ENCODE assay signal across 8 cellular contexts in genomic region chr12:39272934-39273770, GRCh38.
DNase-seq lines count a peak whose midpoint lies in the region; ATAC-seq and TF ChIP-seq lines count a peak whose summit lies in the region.

No MANE protein-coding gene starts in this region.

- ATAC-seq in left lung (peak; percentile 56), HG03025 (IDR thresholded peaks at IDR 0.05; ENCODE audit: low FRiP score, unreplicated experiment) (no peak), sciatic nerve (no peak)

- TF ChIP-seq CTCF in left lung (IDR thresholded peaks at IDR 0.05) = peak; percentile 63 to 67

- no peak overlapping the region for H3K27ac ChIP-seq in left lung

- H3K27me3 ChIP-seq in left lung = no peaks in the 10 kb centered on the region

- H3K9me3 ChIP-seq in left lung = no peaks in the 10 kb centered on the region

- H3K4me3 ChIP-seq in left lung = no peak overlapping the region

- peak; percentile 37 to 42 for DNase-seq in NCI-H2081 (lab: John Stamatoyannopoulos, UW)
- no peak for DNase-seq in NCI-H2081 treated with DMSO at 0.1 percent for 48 hours (lab: John Stamatoyannopoulos, UW)
- peak; percentile 32 for DNase-seq in HCEC 1CT
- DNase-seq in NCI-H82 (lab: John Stamatoyannopoulos, UW) = peak; percentile 76
- peak; percentile 8 to 70 for DNase-seq in T47D (ENCODE audit: low read depth in 1 of 2, low spot score in 1 of 2)
- no peak for DNase-seq in left lung
- DNase-seq in sciatic nerve (ENCODE audit: low spot score) = no peak

- in situ Hi-C loops in T47D (cut with HindIII; ENCODE audit: low pct_unique_long_range_greater_than_20kb, low sequenced_read_pairs) = no loop called here

- intact Hi-C loops in left lung (cut with DNase I) (no loop called here), sciatic nerve (cut with DNase I) (no loop called here)

- no peaks in the 10 kb centered on the region for H3K36me3 ChIP-seq in left lung

- H3K4me1 ChIP-seq in left lung = no peaks in the 10 kb centered on the region

Comparison
In these comparisons a context has a peak if more than half of its experiments do, and no peak if none do; other contexts are left out.
1. DNase-seq: peak in NCI-H2081 (2 of 2), HCEC 1CT (single experiment), NCI-H82 (single experiment) and T47D (2 of 2); none in NCI-H2081 treated with DMSO at 0.1 percent for 48 hours (single experiment), left lung (0 of 2) and sciatic nerve (single experiment).